Comparison of ENCODE assay signal across 14 cellular contexts in the genomic region with DNA sequence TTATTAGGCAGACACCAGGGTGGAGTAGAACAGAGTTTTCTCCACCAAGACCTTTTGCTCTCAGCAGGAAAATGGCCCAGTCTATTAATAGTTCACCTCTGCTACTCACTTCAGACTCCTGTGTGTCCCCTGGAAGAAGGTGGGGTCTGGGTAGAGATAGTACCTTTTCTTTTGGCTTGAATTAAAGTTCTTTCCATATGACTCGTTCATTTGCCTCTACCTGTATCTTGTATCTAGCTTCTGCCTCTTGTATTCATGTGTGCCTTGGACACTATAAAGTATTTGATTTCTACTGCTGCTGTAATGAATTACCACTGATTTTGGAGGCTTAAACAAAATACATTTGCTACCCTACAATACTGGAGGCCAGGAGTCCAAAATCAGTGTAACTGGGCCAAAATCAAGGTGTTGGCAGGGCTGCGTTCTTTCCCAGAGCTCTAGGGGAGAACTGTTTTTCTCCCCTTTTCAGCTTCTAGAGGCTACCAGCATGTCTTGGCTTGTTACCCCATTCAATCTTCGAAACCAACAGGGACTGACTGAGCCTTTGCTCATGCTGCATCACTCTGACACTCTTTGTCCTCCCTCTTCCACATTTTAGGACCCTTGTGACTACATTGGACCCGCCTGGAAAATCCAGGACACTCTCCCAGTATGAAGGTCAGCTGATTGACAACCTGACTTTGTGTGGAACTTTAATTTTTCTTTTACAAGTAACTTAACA.
DNase-seq lines count a peak whose midpoint lies in the region; ATAC-seq and TF ChIP-seq lines count a peak whose summit lies in the region.
"Had no signal": no experiment of that assay in that cellular context is flagged by ENCODE, and none has a peak within 500 bp of the region (broad histone marks: within the 10 kb centered on the region; RNA-seq: fewer than 3 reads in every experiment).

No MANE protein-coding gene starts in this region.

- H3K56ac ChIP-seq in IMR-90 (ENCODE audit: extremely low read depth, insufficient read depth, low read length) = no peak overlapping the region

- H3K27ac ChIP-seq in mammary epithelial cell (ENCODE audit: insufficient read depth, low read depth, low read length) (peak overlapping the region; percentile 71), IMR-90 (ENCODE audit: insufficient read depth, low read length) (no peak overlapping the region)
- H3K27ac ChIP-seq: BLaER1 had no signal

- H3K9me3 ChIP-seq in mammary epithelial cell (replicated peaks; ENCODE audit: insufficient read depth, low read length) = no peaks in the 10 kb centered on the region
- no peaks in the 10 kb centered on the region for H3K9me3 ChIP-seq in IMR-90 (ENCODE audit: control insufficient read depth, insufficient read depth, low read length)
- H3K9me3 ChIP-seq: BLaER1, HAP-1 had no signal

- POLR2A ChIA-PET in MCF 10A (lab: Yijun Ruan, JAX) = interaction anchor here (0.5 to 1.0 kb wide), 2 partner anchors 65 to 447 kb away, joined by 3 to 4 read pairs; no protein-coding TSS in a partner anchor
- POLR2A ChIA-PET in IMR-90 (lab: Charles Lee; ENCODE audit: unreplicated experiment) = interaction anchor here (0.6 kb wide), 1 partner anchor 196 kb away, joined by 4 read pairs; no protein-coding TSS in a partner anchor

- no peak overlapping the region for H2AK5ac ChIP-seq in IMR-90 (ENCODE audit: low read depth, low read length)

- no peak for TF ChIP-seq CTCF in mammary epithelial cell (conservative IDR thresholded peaks at IDR 0.05 in 1 of 2, IDR thresholded peaks at IDR 0.05 in 1 of 2; ENCODE audit: extremely low read depth in 1 of 2, insufficient read depth in 1 of 2, low read depth in 1 of 2, low read length in 2 of 2)
- no peak for TF ChIP-seq CTCF in MCF 10A (IDR thresholded peaks at IDR 0.05; ENCODE audit: unreplicated experiment)
- no peak for TF ChIP-seq CTCF in IMR-90 (conservative IDR thresholded peaks at IDR 0.05; ENCODE audit: low read depth, low read length)
- no peak for TF ChIP-seq CTCF in epithelial cell of esophagus (IDR thresholded peaks at IDR 0.05; ENCODE audit: insufficient read depth, low read depth, low read length, missing control alignments)

- no peak overlapping the region for H3K14ac ChIP-seq in IMR-90 (replicated peaks; ENCODE audit: low read depth, low read length)

- H4K5ac ChIP-seq in IMR-90 (ENCODE audit: low read depth, low read length) = no peak overlapping the region

- H3K36me3 Mint-ChIP-seq in MCF 10A (ENCODE audit: insufficient read depth, unreplicated experiment) = no peaks in the 10 kb centered on the region
- H3K36me3 Mint-ChIP-seq: CD8-positive, alpha-beta memory T cell had no signal

- no peak for ATAC-seq in IMR-90 (ENCODE audit: low read depth)

- no peak for TF ChIP-seq POLR2A in IMR-90 (IDR thresholded peaks at IDR 0.05; ENCODE audit: low read depth, low read length)

- BruUV-seq in mammary epithelial cell (replicated peaks; lab: Mats Ljungman, UMichigan) (no TSS peak), MCF 10A (replicated peaks; lab: Mats Ljungman, UMichigan) (no TSS peak), IMR-90 (replicated peaks; lab: Mats Ljungman, UMichigan) (no TSS peak)

- dilution Hi-C loops in mammary epithelial cell (cut with HindIII; ENCODE audit: low sequenced_read_pairs) = no loop called here
- dilution Hi-C loops in IMR-90 (cut with HindIII; ENCODE audit: low sequenced_read_pairs, unreplicated experiment) = no loop called here

- H2AK9ac ChIP-seq in IMR-90 (replicated peaks; ENCODE audit: low read depth, low read length, poor library complexity) = no peak overlapping the region

- no peak overlapping the region for H2BK120ac ChIP-seq in IMR-90 (ENCODE audit: low read depth, low read length)

- H2BK5ac ChIP-seq in IMR-90 (ENCODE audit: low read depth, low read length, poor library complexity, severe bottlenecking) = no peak overlapping the region

- no peak overlapping the region for H4K91ac ChIP-seq in IMR-90 (ENCODE audit: insufficient read depth, low read depth, low read length)

- 26% methylated on average over 4 of the region's 4 CpGs for whole genome bisulfite sequencing in mammary epithelial cell (ENCODE audit: low coverage, missing lambda C conversion rate)
- 53% methylated on average over 2 of the region's 4 CpGs; no CpG with 5 or more reads in 1 of the 2 experiments for WGBS in IMR-90 (ENCODE audit: extremely low coverage in 2 of 2, insufficient read length in 1 of 2), 2 experiments

- no peak overlapping the region for H3K23ac ChIP-seq in IMR-90 (ENCODE audit: low read depth, low read length)

- H3K27me3 ChIP-seq in mammary epithelial cell (ENCODE audit: insufficient read depth, low read length) = no peaks in the 10 kb centered on the region
- no peaks in the 10 kb centered on the region; the same call in 1 of the 2 replicates for H3K27me3 ChIP-seq in IMR-90 (ENCODE audit: control insufficient read depth, insufficient read depth, low read length)
- H3K27me3 ChIP-seq: BLaER1 had no signal

- no peak overlapping the region for H3K4me3 Mint-ChIP-seq in MCF 10A (ENCODE audit: unreplicated experiment)
- H3K4me3 Mint-ChIP-seq: CD8-positive, alpha-beta memory T cell had no signal

- H3K4ac ChIP-seq in IMR-90 (ENCODE audit: low read depth, low read length) = no peak overlapping the region

- no peak for TF ChIP-seq RAD21 in IMR-90 (IDR thresholded peaks at IDR 0.05; ENCODE audit: low read length)

- H3K9ac ChIP-seq in mammary epithelial cell (ENCODE audit: insufficient read depth, low read length) = peak overlapping the region; percentile 31
- H3K9ac ChIP-seq in IMR-90 (ENCODE audit: low read depth, low read length) = no peak overlapping the region
- H3K9ac ChIP-seq: BLaER1 had no signal

- H3K4me1 Mint-ChIP-seq in MCF 10A (ENCODE audit: insufficient read depth, unreplicated experiment) = no peaks in the 10 kb centered on the region

- H3K4me1 ChIP-seq in mammary epithelial cell (ENCODE audit: insufficient read depth, low read length) = peaks cover 17% of the 10 kb centered on the region
- H3K4me1 ChIP-seq in IMR-90 (ENCODE audit: control insufficient read depth, insufficient read depth, low read length) = peaks cover 2% of the 10 kb centered on the region; the same call in 1 of the 2 replicates
- H3K4me1 ChIP-seq: HAP-1 had no signal

- intact Hi-C loops in mammary epithelial cell (cut with micrococcal nuclease) (loop anchor here (2.0 kb wide), 1 partner anchor 25 kb away; no protein-coding TSS in a partner anchor), MCF 10A (cut with micrococcal nuclease) (loop anchor here (2.0 kb wide), 1 partner anchor 69 kb away; no protein-coding TSS in a partner anchor), IMR-90 (cut with micrococcal nuclease) (loop anchor here (2.0 kb wide), 2 partner anchors 55 to 69 kb away; no protein-coding TSS in a partner anchor)

- no peaks in the 10 kb centered on the region for H3K79me1 ChIP-seq in IMR-90 (ENCODE audit: low read depth in 1 of 2, low read length in 2 of 2)

- no peaks in the 10 kb centered on the region for H3K9me3 Mint-ChIP-seq in MCF 10A (ENCODE audit: unreplicated experiment)
- H3K9me3 Mint-ChIP-seq: CD8-positive, alpha-beta memory T cell had no signal

- peak; percentile 79 for DNase-seq in mammary epithelial cell
- no peak for DNase-seq in MCF 10A (ENCODE audit: unreplicated experiment)
- DNase-seq in IMR-90 = no peak
- DNase-seq in epithelial cell of esophagus (ENCODE audit: low read depth) = peak; percentile 65
- DNase-seq in OCI-M2 (lab: John Stamatoyannopoulos, UW; ENCODE audit: unreplicated experiment) = no peak
- DNase-seq in retina = no peak
- no peak for DNase-seq in dermis blood vessel endothelial cell
- DNase-seq in NCI-H1436 treated with DMSO at 0.1 percent for 48 hours (lab: John Stamatoyannopoulos, UW) = no peak
- DNase-seq: NCI-H187, SHP77 treated with DMSO at 0.1 percent for 48 hours had no signal

- H3K27ac Mint-ChIP-seq in MCF 10A (ENCODE audit: low read depth, unreplicated experiment) = no peak overlapping the region

- CTCF ChIA-PET in mammary epithelial cell (lab: Charles Lee; ENCODE audit: low non-redundant PET) (interaction anchor here (0.5 to 0.7 kb wide), 3 partner anchors 12 to 47 kb away, joined by 3 to 15 read pairs (median 4); no protein-coding TSS in a partner anchor), MCF 10A (lab: Yijun Ruan, JAX) (interaction anchor here (0.5 to 1.4 kb wide), 8 partner anchors 10 to 83 kb away, joined by 3 to 7 read pairs (median 3); no protein-coding TSS in a partner anchor), IMR-90 (lab: Yijun Ruan, JAX) (interaction anchor here (0.6 to 1.0 kb wide), 5 partner anchors 30 to 398 kb away, joined by 3 read pairs; no protein-coding TSS in a partner anchor)

- H3K36me3 ChIP-seq in mammary epithelial cell (ENCODE audit: insufficient read depth, low read length) (no peaks in the 10 kb centered on the region), IMR-90 (ENCODE audit: control insufficient read depth, insufficient read depth, low read length) (no peaks in the 10 kb centered on the region)
- H3K36me3 ChIP-seq: BLaER1, HAP-1 had no signal

- no peak overlapping the region for H3K18ac ChIP-seq in IMR-90 (ENCODE audit: low read depth, low read length)

- H4K20me1 ChIP-seq in mammary epithelial cell (ENCODE audit: insufficient read depth, low read length) (no peaks in the 10 kb centered on the region), IMR-90 (ENCODE audit: insufficient read depth, low read length) (no peaks in the 10 kb centered on the region; the same call in 1 of the 2 replicates)
- H4K20me1 ChIP-seq: BLaER1 had no signal

- H3K4me2 ChIP-seq in mammary epithelial cell (ENCODE audit: insufficient read depth, low read depth, low read length) = peak overlapping the region; percentile 41
- no peak overlapping the region for H3K4me2 ChIP-seq in IMR-90 (ENCODE audit: low read depth, low read length)
- H3K4me2 ChIP-seq: BLaER1 had no signal

- in situ Hi-C loops in mammary epithelial cell (cut with MboI; ENCODE audit: low sequenced_read_pairs in 2 of 2) = no loop called here
- in situ Hi-C loops in IMR-90 (cut with MboI; ENCODE audit: low sequenced_read_pairs) = no loop called here

- no peaks in the 10 kb centered on the region for H3K27me3 Mint-ChIP-seq in MCF 10A (ENCODE audit: insufficient read depth, unreplicated experiment)

- no peaks in the 10 kb centered on the region for H3K79me2 ChIP-seq in mammary epithelial cell (ENCODE audit: insufficient read depth, low read length)

- no peak overlapping the region for H4K8ac ChIP-seq in IMR-90 (ENCODE audit: low read depth in 2 of 2, low read length in 2 of 2)

- H3K9me1 ChIP-seq in IMR-90 (ENCODE audit: insufficient read depth, low read length) = no peaks in the 10 kb centered on the region

- no peak overlapping the region for H2BK15ac ChIP-seq in IMR-90 (ENCODE audit: low read depth, low read length)

- no peak overlapping the region for H3K4me3 ChIP-seq in mammary epithelial cell (replicated peaks in 1 of 3; ENCODE audit: insufficient read depth in 1 of 3, low read depth in 2 of 3, low read length in 3 of 3)
- no peak overlapping the region for H3K4me3 ChIP-seq in IMR-90 (ENCODE audit: insufficient read depth, low read depth, low read length)
- no peak overlapping the region for H3K4me3 ChIP-seq in epithelial cell of esophagus (ENCODE audit: low read length)
- H3K4me3 ChIP-seq: BLaER1, HAP-1, K562 had no signal

- H2BK20ac ChIP-seq in IMR-90 (ENCODE audit: low read depth, low read length) = no peak overlapping the region

- H2AFZ ChIP-seq in mammary epithelial cell (ENCODE audit: low read depth, low read length) = peak overlapping the region; percentile 82
- peak overlapping the region; percentile 77 for H2AFZ ChIP-seq in IMR-90 (replicated peaks; ENCODE audit: low read length, poor library complexity)

TF ChIP-seq in IMR-90, 13 proteins besides CTCF, POLR2A, EP300 and RAD21 (continues in another document):
- no peak for TF ChIP-seq CEBPB (IDR thresholded peaks at IDR 0.05; ENCODE audit: low read depth, low read length)

Comparison
In these comparisons a context has a peak if more than half of its experiments do, and no peak if none do; other contexts are left out.
1. DNase-seq: peak in mammary epithelial cell (single experiment) and epithelial cell of esophagus (single experiment); none in MCF 10A (single experiment), IMR-90 (single experiment), OCI-M2 (single experiment), retina (single experiment), dermis blood vessel endothelial cell (single experiment) and NCI-H1436 treated with DMSO at 0.1 percent for 48 hours (single experiment).